In genomic region chr7:163971-164881, GRCh38 we compare ENCODE assay signal across 26 cellular contexts. TPM values are rescaled to one million over a fixed set of nuclear protein-coding genes. Genes with fewer than 3 reads are reported as not detected.
DNase-seq lines count a peak whose midpoint lies in the region; ATAC-seq and TF ChIP-seq lines count a peak whose summit lies in the region.
"Had no signal": no experiment of that assay in that cellular context is flagged by ENCODE, and none has a peak within 500 bp of the region (broad histone marks: within the 10 kb centered on the region; RNA-seq: fewer than 3 reads in every experiment).

No MANE protein-coding gene starts in this region.

- DNase-seq in right cardiac atrium = peak; percentile 7 to 58 (median 27)
- no peak for DNase-seq in left ventricle myocardium inferior
- no peak for DNase-seq in neuronal stem cell (ENCODE audit: low spot score)
- DNase-seq in lower leg skin (ENCODE audit: low spot score in 2 of 2) = no peak
- no peak for DNase-seq in activated naive CD8-positive, alpha-beta T cell treated with anti-CD3 and anti-CD28 coated beads for 36 hours
- DNase-seq: activated CD4-positive, alpha-beta T cell treated with anti-CD3 and anti-CD28 coated beads for 4 hours; activated CD8-positive, alpha-beta T cell treated with anti-CD3 and anti-CD28 coated beads, Interleukin-2, amount 10 ng/mL, durations not matched to agents 7 days and 5 days; activated naive CD4-positive, alpha-beta T cell treated with anti-CD3 and anti-CD28 coated beads, Interleukin-2, amount 10 ng/mL, durations not matched to agents 7 days and 5 days; AML-193; DMS 273 treated with DMSO at 0.1 percent for 48 hours; effector CD4-positive, alpha-beta T cell; gastrocnemius medialis; immature natural killer cell; Karpas-422; NCI-H1417 treated with DMSO at 0.1 percent for 48 hours; NCI-H2029 treated with DMSO at 0.1 percent for 48 hours; NCI-H526; PC-9; SHP77 treated with DMSO at 0.1 percent for 48 hours; stimulated activated CD4-positive, alpha-beta T cell treated with anti-CD3 and anti-CD28 coated beads, Interleukin-15, amount 100 ng/mL, for 24 hours had no signal

- no peak overlapping the region for H3K4me2 ChIP-seq in neuronal stem cell (ENCODE audit: insufficient read depth, low read length, poor library complexity, severe bottlenecking)
- H3K4me2 ChIP-seq: PC-9 had no signal

- H3K9me3 ChIP-seq in right cardiac atrium (ENCODE audit: control insufficient read depth, low read length) = no peaks in the 10 kb centered on the region
- H3K9me3 ChIP-seq in left ventricle myocardium inferior (replicated peaks) = no peaks in the 10 kb centered on the region
- H3K9me3 ChIP-seq in neuronal stem cell (replicated peaks in 1 of 2; ENCODE audit: control insufficient read depth in 2 of 2, insufficient read depth in 1 of 2, low read depth in 1 of 2, low read length in 2 of 2) = no peaks in the 10 kb centered on the region
- H3K9me3 ChIP-seq: gastrocnemius medialis, upper lobe of left lung had no signal

- H3K4me3 Mint-ChIP-seq in dendritic cell treated with granulocyte-macrophage colony-stimulating factor and Interleukin-4, amounts not matched to agents 40 ng/mL and 50 ng/mL, for 4 days = no peak overlapping the region
- H3K4me3 Mint-ChIP-seq in activated naive CD8-positive, alpha-beta T cell treated with anti-CD3 and anti-CD28 coated beads for 36 hours = no peak overlapping the region
- H3K4me3 Mint-ChIP-seq: activated CD8-positive, alpha-beta T cell treated with anti-CD3 and anti-CD28 coated beads, Interleukin-2, amount 10 ng/mL, durations not matched to agents 7 days and 5 days; activated naive CD4-positive, alpha-beta T cell treated with anti-CD3 and anti-CD28 coated beads, Interleukin-2, amount 10 ng/mL, durations not matched to agents 7 days and 5 days; brain; immature natural killer cell; stimulated activated effector memory CD8-positive, alpha-beta T cell treated with anti-CD3 and anti-CD28 coated beads, Interleukin-12 subunit alpha, Interleukin-12 subunit beta, amount 100 ng/mL, for 72 hours; T-helper 2 cell treated with Interferon-gamma antibody and Interleukin-4, amounts not matched to agents 5 μg/mL and 100 μg/mL, for 36 hours had no signal

- H2AFZ ChIP-seq in neuronal stem cell (ENCODE audit: low read length) = no peak overlapping the region
- H2AFZ ChIP-seq: PC-9 had no signal

- no peak overlapping the region for H4K91ac ChIP-seq in neuronal stem cell (ENCODE audit: low read depth, low read length, poor library complexity)

- peak overlapping the region; percentile 58 for H3K23ac ChIP-seq in neuronal stem cell (ENCODE audit: low read depth, low read length, poor library complexity)

- H3K36me3 ChIP-seq in left ventricle myocardium inferior (no peaks in the 10 kb centered on the region), neuronal stem cell (replicated peaks in 1 of 2; ENCODE audit: control insufficient read depth in 2 of 2, insufficient read depth in 2 of 2, low read length in 2 of 2) (no peaks in the 10 kb centered on the region)
- H3K36me3 ChIP-seq: gastrocnemius medialis, upper lobe of left lung had no signal

- intact Hi-C loops in right cardiac atrium (cut with DNase I) = no loop called here
- intact Hi-C loops in left ventricle myocardium inferior (cut with micrococcal nuclease) = no loop called here
- intact Hi-C loops in dendritic cell treated with granulocyte-macrophage colony-stimulating factor and Interleukin-4, amounts not matched to agents 40 ng/mL and 50 ng/mL, for 4 days (cut with micrococcal nuclease) = no loop called here
- intact Hi-C loops in lower leg skin (cut with DNase I; ENCODE audit: low total_unique reads) = no loop called here

- H3K79me1 ChIP-seq in neuronal stem cell (ENCODE audit: low read depth, low read length) = no peaks in the 10 kb centered on the region

- H3K27me3 ChIP-seq in right cardiac atrium (ENCODE audit: control insufficient read depth, insufficient read depth) (no peaks in the 10 kb centered on the region), left ventricle myocardium inferior (ENCODE audit: low read depth) (peaks cover 28% of the 10 kb centered on the region), neuronal stem cell (ENCODE audit: control insufficient read depth in 3 of 3, insufficient read depth in 3 of 3, low read depth in 1 of 3, low read length in 3 of 3) (peaks cover 0 to 13% (median 0%) of the 10 kb centered on the region in 3 experiments)
- H3K27me3 ChIP-seq: gastrocnemius medialis, upper lobe of left lung had no signal

- no peak overlapping the region for H3K14ac ChIP-seq in neuronal stem cell (ENCODE audit: low read length)

- no peaks in the 10 kb centered on the region for H3K36me3 Mint-ChIP-seq in dendritic cell treated with granulocyte-macrophage colony-stimulating factor and Interleukin-4, amounts not matched to agents 40 ng/mL and 50 ng/mL, for 4 days (ENCODE audit: low read depth)
- H3K36me3 Mint-ChIP-seq in activated naive CD8-positive, alpha-beta T cell treated with anti-CD3 and anti-CD28 coated beads for 36 hours = no peaks in the 10 kb centered on the region
- H3K36me3 Mint-ChIP-seq: activated naive CD4-positive, alpha-beta T cell treated with anti-CD3 and anti-CD28 coated beads, Interleukin-2, amount 10 ng/mL, durations not matched to agents 7 days and 5 days; brain; immature natural killer cell; stimulated activated effector memory CD8-positive, alpha-beta T cell treated with anti-CD3 and anti-CD28 coated beads, Interleukin-12 subunit alpha, Interleukin-12 subunit beta, amount 100 ng/mL, for 72 hours had no signal

- TF ChIP-seq POLR2A in lower leg skin (IDR thresholded peaks at IDR 0.05) = no peak

- H3K27ac ChIP-seq in right cardiac atrium (ENCODE audit: low read length) (no peak overlapping the region), left ventricle myocardium inferior (replicated peaks) (no peak overlapping the region), neuronal stem cell (replicated peaks; ENCODE audit: low read length) (no peak overlapping the region)
- H3K27ac ChIP-seq: gastrocnemius medialis, PC-9, upper lobe of left lung had no signal

- TF ChIP-seq CTCF in left ventricle myocardium inferior (IDR thresholded peaks at IDR 0.05; ENCODE audit: borderline replicate concordance) (no peak), lower leg skin (IDR thresholded peaks at IDR 0.05) (no peak)

- H3K27me3 Mint-ChIP-seq in dendritic cell treated with granulocyte-macrophage colony-stimulating factor and Interleukin-4, amounts not matched to agents 40 ng/mL and 50 ng/mL, for 4 days = peaks cover 34% of the 10 kb centered on the region
- H3K27me3 Mint-ChIP-seq in activated naive CD8-positive, alpha-beta T cell treated with anti-CD3 and anti-CD28 coated beads for 36 hours = peaks cover 13% of the 10 kb centered on the region

- H3K4me1 ChIP-seq in right cardiac atrium (ENCODE audit: control insufficient read depth, insufficient read depth, low read length) (no peaks in the 10 kb centered on the region), left ventricle myocardium inferior (peaks cover 7% of the 10 kb centered on the region), neuronal stem cell (ENCODE audit: control insufficient read depth in 2 of 2, insufficient read depth in 1 of 2, low read depth in 1 of 2, low read length in 2 of 2) (peaks cover 4 to 5% of the 10 kb centered on the region in 2 donors)

- peak overlapping the region; percentile 55 for H3K9ac ChIP-seq in neuronal stem cell (ENCODE audit: low read depth, low read length, poor library complexity)

- ATAC-seq in right cardiac atrium = no peak
- no peak for ATAC-seq in GM18873 (IDR thresholded peaks at IDR 0.05; ENCODE audit: low FRiP score, unreplicated experiment)
- ATAC-seq: activated CD8-positive, alpha-beta T cell treated with anti-CD3 and anti-CD28 coated beads, Interleukin-2, amount 10 ng/mL, durations not matched to agents 7 days and 5 days; gastrocnemius medialis; stimulated activated effector memory CD8-positive, alpha-beta T cell treated with anti-CD3 and anti-CD28 coated beads, Interleukin-12 subunit alpha, Interleukin-12 subunit beta, amount 100 ng/mL, for 72 hours had no signal

- no peak overlapping the region for H3K4me3 ChIP-seq in right cardiac atrium (ENCODE audit: low read length)
- H3K4me3 ChIP-seq in left ventricle myocardium inferior = no peak overlapping the region
- no peak overlapping the region for H3K4me3 ChIP-seq in neuronal stem cell (ENCODE audit: low read length in 2 of 2)
- no peak overlapping the region for H3K4me3 ChIP-seq in lower leg skin (ENCODE audit: low read depth, poor library complexity, severe bottlenecking)
- H3K4me3 ChIP-seq: gastrocnemius medialis, PC-9, upper lobe of left lung had no signal

- H4K8ac ChIP-seq in neuronal stem cell (ENCODE audit: low read depth, low read length) = no peak overlapping the region

- H2BK12ac ChIP-seq in neuronal stem cell (ENCODE audit: low read length) = no peak overlapping the region

- peak overlapping the region; percentile 49 for H2BK15ac ChIP-seq in neuronal stem cell (ENCODE audit: low read length)

- peak overlapping the region; percentile 63 for H3K27ac Mint-ChIP-seq in dendritic cell treated with granulocyte-macrophage colony-stimulating factor and Interleukin-4, amounts not matched to agents 40 ng/mL and 50 ng/mL, for 4 days
- H3K27ac Mint-ChIP-seq in activated naive CD8-positive, alpha-beta T cell treated with anti-CD3 and anti-CD28 coated beads for 36 hours = no peak overlapping the region
- H3K27ac Mint-ChIP-seq: activated CD8-positive, alpha-beta T cell treated with anti-CD3 and anti-CD28 coated beads, Interleukin-2, amount 10 ng/mL, durations not matched to agents 7 days and 5 days; activated naive CD4-positive, alpha-beta T cell treated with anti-CD3 and anti-CD28 coated beads, Interleukin-2, amount 10 ng/mL, durations not matched to agents 7 days and 5 days; immature natural killer cell; stimulated activated effector memory CD8-positive, alpha-beta T cell treated with anti-CD3 and anti-CD28 coated beads, Interleukin-12 subunit alpha, Interleukin-12 subunit beta, amount 100 ng/mL, for 72 hours; T-helper 2 cell treated with Interferon-gamma antibody and Interleukin-4, amounts not matched to agents 5 μg/mL and 100 μg/mL, for 36 hours had no signal

- H3K4me1 Mint-ChIP-seq in dendritic cell treated with granulocyte-macrophage colony-stimulating factor and Interleukin-4, amounts not matched to agents 40 ng/mL and 50 ng/mL, for 4 days (ENCODE audit: low read depth) = peaks cover 49% of the 10 kb centered on the region
- no peaks in the 10 kb centered on the region for H3K4me1 Mint-ChIP-seq in activated naive CD8-positive, alpha-beta T cell treated with anti-CD3 and anti-CD28 coated beads for 36 hours
- H3K4me1 Mint-ChIP-seq: activated naive CD4-positive, alpha-beta T cell treated with anti-CD3 and anti-CD28 coated beads, Interleukin-2, amount 10 ng/mL, durations not matched to agents 7 days and 5 days; immature natural killer cell; stimulated activated effector memory CD8-positive, alpha-beta T cell treated with anti-CD3 and anti-CD28 coated beads, Interleukin-12 subunit alpha, Interleukin-12 subunit beta, amount 100 ng/mL, for 72 hours had no signal

- peak overlapping the region; percentile 16 for H2BK120ac ChIP-seq in neuronal stem cell (ENCODE audit: low read depth, low read length)

- peak overlapping the region; percentile 87 for H3K18ac ChIP-seq in neuronal stem cell (ENCODE audit: low read length)

- no peak overlapping the region for H2BK5ac ChIP-seq in neuronal stem cell (ENCODE audit: low read length)

- no peaks in the 10 kb centered on the region for H3K9me3 Mint-ChIP-seq in dendritic cell treated with granulocyte-macrophage colony-stimulating factor and Interleukin-4, amounts not matched to agents 40 ng/mL and 50 ng/mL, for 4 days
- H3K9me3 Mint-ChIP-seq in activated naive CD8-positive, alpha-beta T cell treated with anti-CD3 and anti-CD28 coated beads for 36 hours = no peaks in the 10 kb centered on the region
- H3K9me3 Mint-ChIP-seq: activated naive CD4-positive, alpha-beta T cell treated with anti-CD3 and anti-CD28 coated beads, Interleukin-2, amount 10 ng/mL, durations not matched to agents 7 days and 5 days; brain; immature natural killer cell; stimulated activated effector memory CD8-positive, alpha-beta T cell treated with anti-CD3 and anti-CD28 coated beads, Interleukin-12 subunit alpha, Interleukin-12 subunit beta, amount 100 ng/mL, for 72 hours; T-helper 2 cell treated with Interferon-gamma antibody and Interleukin-4, amounts not matched to agents 5 μg/mL and 100 μg/mL, for 36 hours had no signal

- H3K4ac ChIP-seq in neuronal stem cell (ENCODE audit: low read length) = no peak overlapping the region

- WGBS in right cardiac atrium = 87% methylated on average over 34 of the region's 34 CpGs
- no CpG with 5 or more reads among the region's 34 CpGs for WGBS in neuronal stem cell (ENCODE audit: extremely low coverage in 2 of 2, insufficient read length in 2 of 2, insufficient replicate concordance in 1 of 2), 2 donors
- 77 to 81% methylated on average over 30 to 34 of the region's 34 CpGs for WGBS in lower leg skin, 2 donors

- H2AK5ac ChIP-seq in neuronal stem cell (ENCODE audit: low read depth, low read length) = peak overlapping the region; percentile 7

RNA-seq across cellular contexts. Expression of gene FAM20C, which starts 28.1 kb away (rescaled TPM):
- total RNA-seq in right cardiac atrium (10 to 100 TPM; 25.3 to 46.3 (median 33.9) TPM), left ventricle myocardium inferior (22.2 TPM), lower leg skin (10 to 100 TPM; 17.3 to 20.7 (median 19.8) TPM)
- 17.6 TPM for polyA plus RNA-seq in right cardiac atrium
- 7.3 TPM for polyA plus RNA-seq in neuronal stem cell (2013, experiment 1 of 2)
- polyA plus RNA-seq in neuronal stem cell (2013, experiment 2 of 2) = 7.3 TPM
- 1 to 10 TPM; 1.1 TPM for total RNA-seq in activated naive CD8-positive, alpha-beta T cell treated with anti-CD3 and anti-CD28 coated beads for 36 hours
- polyA plus RNA-seq: immature natural killer cell had no signal

Comparison
In these comparisons a context has a peak if more than half of its experiments do, and no peak if none do; other contexts are left out.
1. DNase-seq: peak in right cardiac atrium (3 of 3); none in left ventricle myocardium inferior (single experiment), neuronal stem cell (single experiment), lower leg skin (0 of 2) and activated naive CD8-positive, alpha-beta T cell treated with anti-CD3 and anti-CD28 coated beads for 36 hours (single experiment).
2. RNA of gene FAM20C, which starts 28.1 kb away (total RNA-seq): 25.3 to 46.3 TPM in right cardiac atrium, 22.2 TPM in left ventricle myocardium inferior (single experiment) and 17.3 to 20.7 TPM in lower leg skin; 1.1 TPM in activated naive CD8-positive, alpha-beta T cell treated with anti-CD3 and anti-CD28 coated beads for 36 hours; every median in the first group is over 4 times any median in the second.